Comparison of ENCODE assay signal across 1 cellular context in the genomic region with DNA sequence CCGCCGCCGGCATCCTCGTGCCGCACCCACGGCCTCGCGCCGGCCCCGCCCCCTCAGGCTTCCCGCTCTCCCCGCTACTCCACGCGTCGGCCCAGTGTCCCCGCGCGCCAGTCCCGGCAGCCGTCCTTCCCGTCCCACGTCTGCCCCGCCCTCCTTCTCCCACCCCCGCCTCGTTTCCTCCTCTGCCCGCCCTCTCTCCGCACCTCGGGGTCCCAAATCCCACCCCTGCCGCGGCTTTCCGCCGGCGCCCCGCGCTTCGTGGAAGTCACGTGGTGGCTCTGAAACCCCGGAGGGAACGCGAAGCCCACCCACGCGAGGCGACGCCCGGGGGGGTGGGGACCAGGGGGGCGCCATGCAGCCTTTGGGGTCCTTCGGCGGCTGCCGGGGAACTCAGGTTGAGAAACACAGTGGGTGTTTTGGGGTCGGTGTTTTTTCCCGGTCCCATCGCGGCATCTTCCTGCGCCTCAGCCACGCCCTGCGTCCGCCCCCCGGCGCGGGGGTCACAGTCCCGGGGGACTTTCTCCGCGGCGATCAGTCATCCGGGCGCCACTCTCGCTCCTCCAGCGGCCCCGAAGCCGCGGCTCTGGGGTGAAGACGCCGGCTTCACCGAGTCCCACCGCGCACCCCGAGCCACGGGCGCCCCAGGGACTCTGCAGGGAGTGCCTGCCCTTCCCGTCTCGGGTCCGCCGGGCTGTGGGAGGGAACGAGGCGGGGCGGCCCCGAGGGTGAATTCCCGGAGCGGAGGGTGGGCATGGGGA.
TF ChIP-seq lines count a peak whose summit lies in the region.

A gene with protein sequence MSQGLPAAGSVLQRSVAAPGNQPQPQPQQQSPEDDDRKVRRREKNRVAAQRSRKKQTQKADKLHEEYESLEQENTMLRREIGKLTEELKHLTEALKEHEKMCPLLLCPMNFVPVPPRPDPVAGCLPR (minus strand): TSS at position 2 of the 758 bp plus-strand sequence. CDS start 78 bp downstream, outside the sequence.

TF ChIP-seq in IMR-90, 13 proteins besides CTCF, POLR2A, EP300 and RAD21:
- TF ChIP-seq RCOR1 (IDR thresholded peaks at IDR 0.05; ENCODE audit: insufficient replicate concordance, low read length) (no peak), MAFK (IDR thresholded peaks at IDR 0.05; ENCODE audit: low read depth, low read length) (no peak), CEBPB (IDR thresholded peaks at IDR 0.05; ENCODE audit: low read depth, low read length) (no peak), MAZ (IDR thresholded peaks at IDR 0.05; ENCODE audit: borderline replicate concordance, low read depth, low read length) (peak; percentile 28; the same call in 1 of the 2 replicates), FOS (IDR thresholded peaks at IDR 0.05; ENCODE audit: low read depth, low read length) (no peak), USF2 (IDR thresholded peaks at IDR 0.05; ENCODE audit: low read depth, low read length) (peak; percentile 62), SMC3 (IDR thresholded peaks at IDR 0.05; ENCODE audit: low read depth, low read length) (no peak)
